33 cellular contexts compared by ENCODE assay signal in genomic region chr10:131132681-131133080, GRCh38.
"Had no signal": no experiment of that assay in that cellular context is flagged by ENCODE, and none has a peak within 500 bp of the region (broad histone marks: within the 10 kb centered on the region; RNA-seq: fewer than 3 reads in every experiment).

No MANE protein-coding gene starts in this region.

- FAIRE-seq: bronchial epithelial cell had no signal

- H3K4me3 Mint-ChIP-seq: activated B cell treated with CpG ODN at 0.5 μM for 24 hours; activated CD4-positive, alpha-beta memory T cell treated with anti-CD3 and anti-CD28 coated beads for 36 hours; activated naive CD4-positive, alpha-beta T cell treated with anti-CD3 and anti-CD28 coated beads, Interleukin-2, amount 10 ng/mL, durations not matched to agents 7 days and 5 days; activated naive CD8-positive, alpha-beta T cell; activated naive CD8-positive, alpha-beta T cell treated with anti-CD3 and anti-CD28 coated beads, Interleukin-2, amount 50 U/mL, for 24 hours; activated T-cell treated with anti-CD3 and anti-CD28 coated beads, Interleukin-2, amount 50 U/mL, for 4 hours; activated T-helper 1 cell treated with anti-CD3 and anti-CD28 coated beads, Interleukin-12 subunit alpha, Interleukin-12 subunit beta, Interleukin-2, Interleukin-4 antibody, amounts not matched to agents 30 ng/mL and 10 ng/mL and 1 ng/mL, durations not matched to agents 14 hours and 24 hours and 36 hours had no signal

- H3K27ac Mint-ChIP-seq: activated B cell treated with CpG ODN at 0.5 μM for 24 hours; activated CD4-positive, alpha-beta memory T cell treated with anti-CD3 and anti-CD28 coated beads for 36 hours; activated naive CD4-positive, alpha-beta T cell treated with anti-CD3 and anti-CD28 coated beads, Interleukin-2, amount 10 ng/mL, durations not matched to agents 7 days and 5 days; activated naive CD8-positive, alpha-beta T cell; activated naive CD8-positive, alpha-beta T cell treated with anti-CD3 and anti-CD28 coated beads, Interleukin-2, amount 50 U/mL, for 24 hours; activated T-helper 1 cell treated with anti-CD3 and anti-CD28 coated beads, Interleukin-12 subunit alpha, Interleukin-12 subunit beta, Interleukin-2, Interleukin-4 antibody, amounts not matched to agents 30 ng/mL and 10 ng/mL and 1 ng/mL, durations not matched to agents 14 hours and 24 hours and 36 hours had no signal

- H3K27me3 Mint-ChIP-seq: activated B cell treated with CpG ODN at 0.5 μM for 24 hours; activated naive CD4-positive, alpha-beta T cell treated with anti-CD3 and anti-CD28 coated beads, Interleukin-2, amount 10 ng/mL, durations not matched to agents 7 days and 5 days; activated naive CD8-positive, alpha-beta T cell; activated naive CD8-positive, alpha-beta T cell treated with anti-CD3 and anti-CD28 coated beads, Interleukin-2, amount 50 U/mL, for 24 hours had no signal

- H3K9ac ChIP-seq: KMS-11 had no signal

- H3K9me3 Mint-ChIP-seq: activated CD4-positive, alpha-beta memory T cell treated with anti-CD3 and anti-CD28 coated beads for 36 hours; activated naive CD4-positive, alpha-beta T cell treated with anti-CD3 and anti-CD28 coated beads, Interleukin-2, amount 10 ng/mL, durations not matched to agents 7 days and 5 days; activated naive CD8-positive, alpha-beta T cell treated with anti-CD3 and anti-CD28 coated beads, Interleukin-2, amount 50 U/mL, for 24 hours; activated T-helper 1 cell treated with anti-CD3 and anti-CD28 coated beads, Interleukin-12 subunit alpha, Interleukin-12 subunit beta, Interleukin-2, Interleukin-4 antibody, amounts not matched to agents 30 ng/mL and 10 ng/mL and 1 ng/mL, durations not matched to agents 14 hours and 24 hours and 36 hours had no signal

- H3K4me2 ChIP-seq: KMS-11 had no signal

- ATAC-seq: activated naive CD8-positive, alpha-beta T cell treated with anti-CD3 and anti-CD28 coated beads, Interleukin-2, amount 50 U/mL, for 24 hours; activated T-cell treated with anti-CD3 and anti-CD28 coated beads, Interleukin-2, amount 50 U/mL, for 4 hours; Panc1; SK-N-SH treated with all-trans-retinoic acid at 6 μM for 48 hours had no signal

- H3K36me3 Mint-ChIP-seq: activated CD4-positive, alpha-beta memory T cell treated with anti-CD3 and anti-CD28 coated beads for 36 hours; activated naive CD4-positive, alpha-beta T cell treated with anti-CD3 and anti-CD28 coated beads, Interleukin-2, amount 10 ng/mL, durations not matched to agents 7 days and 5 days; activated naive CD8-positive, alpha-beta T cell had no signal

- H3K4me1 Mint-ChIP-seq: activated B cell treated with CpG ODN at 0.5 μM for 24 hours had no signal

- DNase-seq: activated B cell treated with CpG ODN at 0.5 μM for 24 hours; activated CD4-positive, alpha-beta memory T cell treated with anti-CD3 and anti-CD28 coated beads for 36 hours; activated CD4-positive, alpha-beta T cell treated with anti-CD3 and anti-CD28 coated beads for 4 hours; activated CD4-positive, alpha-beta T cell treated with anti-CD3 and anti-CD28 coated beads, Interleukin-2, amount 50 U/mL, for 1 hour; activated CD4-positive, CD25-positive, alpha-beta regulatory T cell treated with anti-CD3 and anti-CD28 coated beads, Interleukin-2, amount 50 U/mL, for 72 hours; activated CD8-positive, alpha-beta memory T cell treated with anti-CD3 and anti-CD28 coated beads, Interleukin-2, amount 50 U/mL, for 4 hours; activated effector memory CD4-positive, alpha-beta T cell treated with Interleukin-2 at 50 U/mL for 16 hours; activated naive CD4-positive, alpha-beta T cell treated with anti-CD3 and anti-CD28 coated beads, Interleukin-2, amount 10 ng/mL, durations not matched to agents 7 days and 5 days; activated naive CD8-positive, alpha-beta T cell treated with anti-CD3 and anti-CD28 coated beads, Interleukin-2, amount 50 U/mL, for 24 hours; activated T-cell treated with anti-CD3 and anti-CD28 coated beads for 4 hours; activated T-cell treated with anti-CD3 and anti-CD28 coated beads, Interleukin-2, amount 50 U/mL, for 4 hours; caudate nucleus; MM.1S; MV-4-11; NCI-H1092; NCI-H146; NCI-H187; NCI-H2029 treated with DMSO at 0.1 percent for 48 hours; NCI-H2107; NCI-H2171; NCI-H446 treated with DMSO at 0.1 percent for 48 hours; NCI-H524; SIG-M5; T-helper 1 cell; T-helper 2 cell; T-helper 9 cell had no signal

- H3K27ac ChIP-seq: KMS-11, VCaP had no signal
